Comparison of ENCODE assay signal across 1 cellular context in genomic region chr7:75532639-75533038, GRCh38.
TF ChIP-seq lines count a peak whose summit lies in the region.

No MANE protein-coding gene starts in this region.

TF ChIP-seq in H1, 55 proteins besides CTCF, POLR2A, EP300 and RAD21:
- TF ChIP-seq POLR2AphosphoS5 (IDR thresholded peaks at IDR 0.05; ENCODE audit: low read depth, low read length) (0 out of 2 replicates have a peak, but pooled peaks have one; percentile 22), NANOG (IDR thresholded peaks at IDR 0.05; ENCODE audit: insufficient read depth, low read depth, low read length, poor library complexity, severe bottlenecking) (no peak)
